Comparison of ENCODE assay signal across 7 cellular contexts in genomic region chr1:138842-139241, GRCh38.
DNase-seq lines count a peak whose midpoint lies in the region; ATAC-seq and TF ChIP-seq lines count a peak whose summit lies in the region.
"Not testable (repeated sequence)": the region's sequence is repeated elsewhere in the genome, so short reads cannot be mapped to it uniquely, and the experiment has no call there.

No MANE protein-coding gene starts in this region.

- not testable (repeated sequence) for H3K27me3 ChIP-seq in RWPE2 (ENCODE audit: insufficient read depth, poor library complexity, severe bottlenecking); upper lobe of right lung

- H3K4me1 ChIP-seq in RWPE2 (ENCODE audit: insufficient read depth, poor library complexity, severe bottlenecking); upper lobe of right lung: not testable (repeated sequence)

- not testable (repeated sequence) for H3K27ac ChIP-seq in RWPE2 (ENCODE audit: poor library complexity, severe bottlenecking); upper lobe of right lung

- not testable (repeated sequence) for ATAC-seq in RWPE2 (ENCODE audit: low read depth); upper lobe of right lung

- not testable (repeated sequence) for TF ChIP-seq CTCF in RWPE2 (IDR thresholded peaks at IDR 0.05; ENCODE audit: poor library complexity, severe bottlenecking); upper lobe of right lung (IDR thresholded peaks at IDR 0.05)

- H3K9me3 ChIP-seq in RWPE2 (ENCODE audit: severe bottlenecking); upper lobe of right lung: not testable (repeated sequence)

- intact Hi-C loops in cardiac septum (cut with DNase I); posterior vena cava (cut with DNase I); upper lobe of right lung (cut with DNase I): not testable (repeated sequence)

- H3K4me3 ChIP-seq in RWPE2 (ENCODE audit: severe bottlenecking); upper lobe of right lung: not testable (repeated sequence)

- H3K36me3 ChIP-seq in RWPE2 (ENCODE audit: low read depth); upper lobe of right lung: not testable (repeated sequence)

- DNase-seq in RWPE2 (ENCODE audit: low spot score) (peak; percentile 21), activated gamma-delta T cell treated with Interleukin-2 at 50 U/mL for 16 hours (peak; percentile 1), cardiac septum (ENCODE audit: low spot score) (peak; percentile 26), mesenteric fat pad (ENCODE audit: low spot score) (peak; percentile 43), posterior vena cava (ENCODE audit: low spot score) (peak; percentile 12), upper lobe of right lung (peak; percentile 1)
- peak; percentile 48 for DNase-seq in activated CD8-positive, alpha-beta memory T cell treated with anti-CD3 and anti-CD28 coated beads, Interleukin-2, amount 50 U/mL, for 48 hours
